Comparison of ENCODE assay signal across 8 cellular contexts in genomic region chr11:8688414-8689362, GRCh38. TPM values are rescaled to one million over a fixed set of nuclear protein-coding genes. Genes with fewer than 3 reads are reported as not detected.
A peak's percentile ranks its signal among the peaks of the same experiment; 100 is the strongest.
DNase-seq lines count a peak whose midpoint lies in the region; ATAC-seq and TF ChIP-seq lines count a peak whose summit lies in the region.

No MANE protein-coding gene starts in this region.

- intact Hi-C loops in left lung (cut with DNase I) = loop anchor here in 1 of 2 donors (5.0 kb wide), 1 partner anchor 179 kb away; no protein-coding TSS in a partner anchor

- no peaks in the 10 kb centered on the region for H3K9me3 ChIP-seq in BLaER1 treated with 17β-estradiol and CSF1 and Interleukin-3, amounts not matched to agents 10 nM and 100 nM (replicated peaks in 1 of 11)
- no peaks in the 10 kb centered on the region for H3K9me3 ChIP-seq in left lung

- H3K27me3 Mint-ChIP-seq in activated CD4-positive, alpha-beta T cell treated with anti-CD3 and anti-CD28 coated beads, Interleukin-2, amount 10 ng/mL, durations not matched to agents 7 days and 5 days = no peaks in the 10 kb centered on the region

- peaks cover 37 to 89% (median 72%) of the 10 kb centered on the region in 11 experiments for H3K36me3 ChIP-seq in BLaER1 treated with 17β-estradiol and CSF1 and Interleukin-3, amounts not matched to agents 10 nM and 100 nM
- H3K36me3 ChIP-seq in left lung = peaks cover 0 to 60% of the 10 kb centered on the region in 2 donors

- POLR2A ChIA-PET in activated CD4-positive, alpha-beta T cell treated with anti-CD3 and anti-CD28 coated beads, Interleukin-2, amount 10 ng/mL, durations not matched to agents 7 days and 5 days (lab: Charles Lee) = no interaction called here

- CTCF ChIA-PET in activated CD4-positive, alpha-beta T cell treated with anti-CD3 and anti-CD28 coated beads, Interleukin-2, amount 10 ng/mL, durations not matched to agents 7 days and 5 days (lab: Charles Lee) = interaction anchor here (1.2 to 2.5 kb wide), 2 partner anchors 9 to 10 kb away, joined by 3 to 12 read pairs; no protein-coding TSS in a partner anchor

- peak overlapping the region; percentile 42 to 77 (median 66); a peak in 21 of 22 replicates for H3K27ac ChIP-seq in BLaER1 treated with 17β-estradiol and CSF1 and Interleukin-3, amounts not matched to agents 10 nM and 100 nM
- H3K27ac ChIP-seq in left lung = peak overlapping the region; percentile 87 to 91

- H3K4me1 Mint-ChIP-seq in activated CD4-positive, alpha-beta T cell treated with anti-CD3 and anti-CD28 coated beads, Interleukin-2, amount 10 ng/mL, durations not matched to agents 7 days and 5 days = peaks cover 65% of the 10 kb centered on the region

- H3K9ac ChIP-seq in BLaER1 treated with 17β-estradiol and CSF1 and Interleukin-3, amounts not matched to agents 10 nM and 100 nM = peak overlapping the region; percentile 41 to 79 (median 70)

- TF ChIP-seq CTCF in left lung (IDR thresholded peaks at IDR 0.05) = no peak

- peak overlapping the region; percentile 90 to 99 (median 96) for H3K4me2 ChIP-seq in BLaER1 treated with 17β-estradiol and CSF1 and Interleukin-3, amounts not matched to agents 10 nM and 100 nM

- H3K9me3 Mint-ChIP-seq in activated CD4-positive, alpha-beta T cell treated with anti-CD3 and anti-CD28 coated beads, Interleukin-2, amount 10 ng/mL, durations not matched to agents 7 days and 5 days = no peaks in the 10 kb centered on the region

- DNase-seq in GM19240 (ENCODE audit: insufficient read length, low spot score) = peak; percentile 97
- peak; percentile 96 to 98 for DNase-seq in NCI-H524 (lab: John Stamatoyannopoulos, UW)
- DNase-seq in activated CD4-positive, alpha-beta T cell treated with anti-CD3 and anti-CD28 coated beads, Interleukin-2, amount 10 ng/mL, durations not matched to agents 7 days and 5 days = peak; percentile 86
- DNase-seq in dedifferentiated amniotic fluid mesenchymal stem cell (ENCODE audit: extremely low spot score) = peak; percentile 94
- DNase-seq in left lung = peak; percentile 96 to 99
- peak; percentile 68 for DNase-seq in stimulated activated CD4-positive, alpha-beta T cell treated with anti-CD3 and anti-CD28 coated beads, Interleukin-2, amount 100 ng/mL, for 4 hours (ENCODE audit: low read depth)

- peaks cover 20 to 98% (median 47%) of the 10 kb centered on the region in 11 experiments; a peak in 20 of 22 replicates for H4K20me1 ChIP-seq in BLaER1 treated with 17β-estradiol and CSF1 and Interleukin-3, amounts not matched to agents 10 nM and 100 nM

- H3K36me3 Mint-ChIP-seq in activated CD4-positive, alpha-beta T cell treated with anti-CD3 and anti-CD28 coated beads, Interleukin-2, amount 10 ng/mL, durations not matched to agents 7 days and 5 days (ENCODE audit: low read depth) = peaks cover 67% of the 10 kb centered on the region

- ATAC-seq in HG03457 (IDR thresholded peaks at IDR 0.05; ENCODE audit: unreplicated experiment) (peak; percentile 91), left lung (peak; percentile 97)

- H3K4me3 Mint-ChIP-seq in activated CD4-positive, alpha-beta T cell treated with anti-CD3 and anti-CD28 coated beads, Interleukin-2, amount 10 ng/mL, durations not matched to agents 7 days and 5 days = peak overlapping the region; percentile 87

- peak overlapping the region; percentile 95 for H3K27ac Mint-ChIP-seq in activated CD4-positive, alpha-beta T cell treated with anti-CD3 and anti-CD28 coated beads, Interleukin-2, amount 10 ng/mL, durations not matched to agents 7 days and 5 days

- peak overlapping the region; percentile 49 to 72 (median 62) for H3K4me3 ChIP-seq in BLaER1 treated with 17β-estradiol and CSF1 and Interleukin-3, amounts not matched to agents 10 nM and 100 nM
- peak overlapping the region; percentile 52 to 57 for H3K4me3 ChIP-seq in left lung

- peaks cover 64 to 89% (median 83%) of the 10 kb centered on the region in 10 experiments for H3K4me1 ChIP-seq in BLaER1 treated with 17β-estradiol and CSF1 and Interleukin-3, amounts not matched to agents 10 nM and 100 nM
- H3K4me1 ChIP-seq in left lung = peaks cover 19 to 47% of the 10 kb centered on the region in 2 donors

- H3K27me3 ChIP-seq in BLaER1 treated with 17β-estradiol and CSF1 and Interleukin-3, amounts not matched to agents 10 nM and 100 nM = no peaks in the 10 kb centered on the region
- no peaks in the 10 kb centered on the region for H3K27me3 ChIP-seq in left lung

RNA-seq across cellular contexts. Expression of gene RPL27A, which starts 6.1 kb away (rescaled TPM):
- 100 to 1,000 TPM; 737 to 869 TPM for total RNA-seq in activated CD4-positive, alpha-beta T cell treated with anti-CD3 and anti-CD28 coated beads, Interleukin-2, amount 10 ng/mL, durations not matched to agents 7 days and 5 days
- 100 to 1,000 TPM; 724 to 741 TPM for total RNA-seq in left lung

RNA-seq across cellular contexts. Expression of gene TRIM66, which starts 6.2 kb away (rescaled TPM):
- 10 to 100 TPM; 18.5 to 22.8 TPM for total RNA-seq in activated CD4-positive, alpha-beta T cell treated with anti-CD3 and anti-CD28 coated beads, Interleukin-2, amount 10 ng/mL, durations not matched to agents 7 days and 5 days
- 10 to 100 TPM in 1 of 2 donors, 1 to 10 TPM in 1; 7.3 to 14.3 TPM for total RNA-seq in left lung

Comparison
In these comparisons a context has a peak if more than half of its experiments do, and no peak if none do; other contexts are left out.
1. Peak in every context shown above with its lines: DNase-seq, ATAC-seq, H3K4me3 ChIP-seq and H3K27ac ChIP-seq.